26 cellular contexts compared by ENCODE assay signal in the genomic region with DNA sequence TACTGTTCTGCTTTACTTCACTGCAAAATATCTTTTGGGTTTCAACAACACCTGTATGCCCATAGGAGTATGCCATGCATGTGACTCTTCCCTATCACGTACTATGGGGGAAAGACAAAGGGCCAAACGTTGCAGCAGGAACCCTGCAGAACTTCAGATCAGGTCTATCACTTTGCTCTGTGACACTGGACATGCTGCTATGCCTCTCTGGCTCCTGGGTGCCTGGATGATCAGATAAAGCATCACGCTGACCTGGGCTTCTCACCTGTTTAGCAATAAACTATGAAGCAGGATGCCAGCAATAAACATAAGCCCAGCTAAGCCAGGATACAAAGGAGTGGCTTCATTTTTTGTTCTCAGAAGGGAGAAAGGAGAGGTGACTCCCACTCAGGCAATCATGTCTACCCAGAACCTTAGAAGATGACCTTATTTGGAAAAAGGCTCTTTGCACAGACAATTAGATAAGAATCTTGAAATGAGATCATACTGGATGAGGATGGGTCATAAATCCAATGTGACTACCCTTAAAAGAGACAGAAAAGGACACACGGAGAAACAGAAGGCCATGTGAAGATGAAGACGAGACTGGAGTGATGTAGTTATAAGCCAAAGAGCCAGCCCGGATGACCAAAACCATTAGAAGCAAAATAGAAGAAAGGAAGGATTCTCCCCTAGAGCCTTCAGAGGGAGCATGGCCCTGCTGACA. TPM values are rescaled to one million over a fixed set of nuclear protein-coding genes. Genes with fewer than 3 reads are reported as not detected.
DNase-seq lines count a peak whose midpoint lies in the region; ATAC-seq and TF ChIP-seq lines count a peak whose summit lies in the region.
"Had no signal": no experiment of that assay in that cellular context is flagged by ENCODE, and none has a peak within 500 bp of the region (broad histone marks: within the 10 kb centered on the region; RNA-seq: fewer than 3 reads in every experiment).

No MANE protein-coding gene starts in this region.

- H3K27me3 Mint-ChIP-seq in activated CD8-positive, alpha-beta T cell treated with anti-CD3 and anti-CD28 coated beads for 36 hours: no peaks in the 10 kb centered on the region
- no peaks in the 10 kb centered on the region for H3K27me3 Mint-ChIP-seq in activated CD8-positive, alpha-beta T cell treated with anti-CD3 and anti-CD28 coated beads, Interleukin-2, amount 10 ng/mL, durations not matched to agents 7 days and 5 days (ENCODE audit: low read depth)
- no peaks in the 10 kb centered on the region for H3K27me3 Mint-ChIP-seq in type B pancreatic cell
- no peaks in the 10 kb centered on the region for H3K27me3 Mint-ChIP-seq in Caco-2 (ENCODE audit: insufficient read depth, unreplicated experiment)
- no peaks in the 10 kb centered on the region for H3K27me3 Mint-ChIP-seq in stimulated activated naive B cell treated with anti-CD40 and anti-IgM and Interleukin-4, amounts not matched to agents 10 μg/mL and 1 μg/mL and 100 μg/mL, for 72 hours
- H3K27me3 Mint-ChIP-seq: activated CD4-positive, alpha-beta T cell treated with anti-CD3 and anti-CD28 coated beads, Interleukin-2, amount 10 ng/mL, durations not matched to agents 24 days and 14 days; activated naive CD8-positive, alpha-beta T cell; activated T-helper 17 cell treated with anti-CD3 and anti-CD28 coated beads, Interleukin-2, amount 50 U/mL, for 72 hours; effector memory CD8-positive, alpha-beta T cell had no signal

- no peaks in the 10 kb centered on the region for H3K27me3 ChIP-seq in Caco-2 (replicated peaks; ENCODE audit: control insufficient read depth, insufficient read depth, low read length)
- H3K27me3 ChIP-seq: BLaER1, tibial artery had no signal

- no peaks in the 10 kb centered on the region for H3K36me3 ChIP-seq in Caco-2 (ENCODE audit: control insufficient read depth, insufficient read depth, low read length)

- BruUV-seq in Caco-2 (replicated peaks; lab: Mats Ljungman, UMichigan): no TSS peak

- H3K4me1 Mint-ChIP-seq in activated CD8-positive, alpha-beta T cell treated with anti-CD3 and anti-CD28 coated beads for 36 hours (ENCODE audit: low read depth): peaks cover 9% of the 10 kb centered on the region
- peaks cover 4% of the 10 kb centered on the region for H3K4me1 Mint-ChIP-seq in activated CD8-positive, alpha-beta T cell treated with anti-CD3 and anti-CD28 coated beads, Interleukin-2, amount 10 ng/mL, durations not matched to agents 7 days and 5 days (ENCODE audit: low read depth)
- H3K4me1 Mint-ChIP-seq in type B pancreatic cell (ENCODE audit: unreplicated experiment) (peaks cover 4% of the 10 kb centered on the region), Caco-2 (ENCODE audit: low read depth, unreplicated experiment) (peaks cover 6% of the 10 kb centered on the region)
- H3K4me1 Mint-ChIP-seq in stimulated activated naive B cell treated with anti-CD40 and anti-IgM and Interleukin-4, amounts not matched to agents 10 μg/mL and 1 μg/mL and 100 μg/mL, for 72 hours: peaks cover 0 to 3% of the 10 kb centered on the region in 2 donors
- H3K4me1 Mint-ChIP-seq: GM23338 had no signal

- peak overlapping the region; percentile 13 for H3K27ac ChIP-seq in caudate nucleus (ENCODE audit: low read depth, low read length)
- H3K27ac ChIP-seq: BLaER1, tibial artery had no signal

- TF ChIP-seq CTCF in activated CD8-positive, alpha-beta T cell treated with anti-CD3 and anti-CD28 coated beads for 36 hours (IDR thresholded peaks at IDR 0.05): no peak
- TF ChIP-seq CTCF in type B pancreatic cell (conservative IDR thresholded peaks at IDR 0.05) (no peak), Caco-2 (IDR thresholded peaks at IDR 0.05; ENCODE audit: insufficient read depth in 1 of 2, low read depth in 1 of 2, low read length in 1 of 2, severe bottlenecking in 1 of 2, unreplicated experiment in 1 of 2) (no peak)

- intact Hi-C loops in activated CD8-positive, alpha-beta T cell treated with anti-CD3 and anti-CD28 coated beads for 36 hours (cut with micrococcal nuclease): no loop called here
- intact Hi-C loops in Caco-2 (cut with micrococcal nuclease; ENCODE audit: unreplicated experiment): loop anchor here (5.0 kb wide), 1 partner anchor 124 kb away; no protein-coding TSS in a partner anchor

- no peak overlapping the region for H3K27ac Mint-ChIP-seq in activated CD8-positive, alpha-beta T cell treated with anti-CD3 and anti-CD28 coated beads for 36 hours
- H3K27ac Mint-ChIP-seq in activated CD8-positive, alpha-beta T cell treated with anti-CD3 and anti-CD28 coated beads, Interleukin-2, amount 10 ng/mL, durations not matched to agents 7 days and 5 days: no peak overlapping the region
- H3K27ac Mint-ChIP-seq in type B pancreatic cell (peak overlapping the region; percentile 9), Caco-2 (ENCODE audit: unreplicated experiment) (no peak overlapping the region)
- no peak overlapping the region for H3K27ac Mint-ChIP-seq in stimulated activated naive B cell treated with anti-CD40 and anti-IgM and Interleukin-4, amounts not matched to agents 10 μg/mL and 1 μg/mL and 100 μg/mL, for 72 hours
- H3K27ac Mint-ChIP-seq: activated CD4-positive, alpha-beta T cell treated with anti-CD3 and anti-CD28 coated beads, Interleukin-2, amount 10 ng/mL, durations not matched to agents 24 days and 14 days; activated naive CD8-positive, alpha-beta T cell; activated T-helper 17 cell treated with anti-CD3 and anti-CD28 coated beads, Interleukin-2, amount 50 U/mL, for 72 hours; GM23338; T-helper 1 cell treated with Interleukin-12 subunit alpha and Interleukin-12 subunit beta and Interleukin-4 antibody, amounts not matched to agents 30 μg/mL and 1 μg/mL, for 36 hours had no signal

- DNase-seq in activated CD8-positive, alpha-beta T cell treated with anti-CD3 and anti-CD28 coated beads for 36 hours: no peak
- no peak for DNase-seq in activated CD8-positive, alpha-beta T cell treated with anti-CD3 and anti-CD28 coated beads, Interleukin-2, amount 10 ng/mL, durations not matched to agents 7 days and 5 days
- DNase-seq in M059J (ENCODE audit: low read depth) (peak; percentile 71), caudate nucleus (lab: John Stamatoyannopoulos, UW) (no peak), type B pancreatic cell (ENCODE audit: extremely low spot score, unreplicated experiment) (no peak), Caco-2 (no peak), iPS-NIHi11 (ENCODE audit: low spot score) (no peak)
- DNase-seq in stimulated activated naive B cell treated with anti-CD40 and anti-IgM and Interleukin-4, amounts not matched to agents 10 μg/mL and 1 μg/mL and 100 μg/mL, for 72 hours: no peak
- DNase-seq: activated CD4-positive, alpha-beta T cell treated with anti-CD3 and anti-CD28 coated beads, Interleukin-2, amount 10 ng/mL, durations not matched to agents 24 days and 14 days; Calu3; effector memory CD8-positive, alpha-beta T cell; kidney; NCI-H1694; NCI-H226; NCI-H748 treated with DMSO at 0.1 percent for 48 hours; SIG-M5; small intestine; stimulated activated CD4-positive, alpha-beta T cell treated with anti-CD3 and anti-CD28 coated beads, Interleukin-4, amount 100 ng/mL, for 1 hour; stimulated activated naive CD4-positive, alpha-beta T cell treated with Interleukin-2 at 50 U/mL for 16 hours; tibial artery had no signal

- no peaks in the 10 kb centered on the region for H3K9me3 ChIP-seq in Caco-2
- H3K9me3 ChIP-seq: BLaER1, tibial artery had no signal

- H3K9me3 Mint-ChIP-seq in activated CD8-positive, alpha-beta T cell treated with anti-CD3 and anti-CD28 coated beads for 36 hours: no peaks in the 10 kb centered on the region
- H3K9me3 Mint-ChIP-seq in activated CD8-positive, alpha-beta T cell treated with anti-CD3 and anti-CD28 coated beads, Interleukin-2, amount 10 ng/mL, durations not matched to agents 7 days and 5 days (ENCODE audit: insufficient read depth): peaks cover 4% of the 10 kb centered on the region
- H3K9me3 Mint-ChIP-seq in type B pancreatic cell: peaks cover 10% of the 10 kb centered on the region
- H3K9me3 Mint-ChIP-seq in Caco-2 (ENCODE audit: unreplicated experiment): no peaks in the 10 kb centered on the region
- peaks cover 0 to 5% of the 10 kb centered on the region in 2 donors for H3K9me3 Mint-ChIP-seq in stimulated activated naive B cell treated with anti-CD40 and anti-IgM and Interleukin-4, amounts not matched to agents 10 μg/mL and 1 μg/mL and 100 μg/mL, for 72 hours
- H3K9me3 Mint-ChIP-seq: activated T-helper 17 cell treated with anti-CD3 and anti-CD28 coated beads, Interleukin-2, amount 50 U/mL, for 72 hours; effector memory CD8-positive, alpha-beta T cell had no signal

- peaks cover 17% of the 10 kb centered on the region for H3K36me3 Mint-ChIP-seq in activated CD8-positive, alpha-beta T cell treated with anti-CD3 and anti-CD28 coated beads for 36 hours (ENCODE audit: low read depth)
- peaks cover 16% of the 10 kb centered on the region for H3K36me3 Mint-ChIP-seq in activated CD8-positive, alpha-beta T cell treated with anti-CD3 and anti-CD28 coated beads, Interleukin-2, amount 10 ng/mL, durations not matched to agents 7 days and 5 days (ENCODE audit: low read depth)
- peaks cover 15% of the 10 kb centered on the region for H3K36me3 Mint-ChIP-seq in type B pancreatic cell
- peaks cover 5% of the 10 kb centered on the region for H3K36me3 Mint-ChIP-seq in Caco-2 (ENCODE audit: insufficient read depth, unreplicated experiment)
- H3K36me3 Mint-ChIP-seq in stimulated activated naive B cell treated with anti-CD40 and anti-IgM and Interleukin-4, amounts not matched to agents 10 μg/mL and 1 μg/mL and 100 μg/mL, for 72 hours: peaks cover 3 to 11% of the 10 kb centered on the region in 2 donors

- 0 out of 2 replicates have a peak, but pooled peaks cover 4% of the 10 kb centered on the region for H3K4me1 ChIP-seq in Caco-2
- H3K4me1 ChIP-seq: BLaER1, tibial artery had no signal

- H3K4me3 Mint-ChIP-seq in activated CD8-positive, alpha-beta T cell treated with anti-CD3 and anti-CD28 coated beads for 36 hours: no peak overlapping the region
- no peak overlapping the region for H3K4me3 Mint-ChIP-seq in activated CD8-positive, alpha-beta T cell treated with anti-CD3 and anti-CD28 coated beads, Interleukin-2, amount 10 ng/mL, durations not matched to agents 7 days and 5 days
- no peak overlapping the region for H3K4me3 Mint-ChIP-seq in type B pancreatic cell
- H3K4me3 Mint-ChIP-seq in Caco-2 (ENCODE audit: unreplicated experiment): no peak overlapping the region
- H3K4me3 Mint-ChIP-seq in stimulated activated naive B cell treated with anti-CD40 and anti-IgM and Interleukin-4, amounts not matched to agents 10 μg/mL and 1 μg/mL and 100 μg/mL, for 72 hours: no peak overlapping the region
- H3K4me3 Mint-ChIP-seq: activated CD4-positive, alpha-beta T cell treated with anti-CD3 and anti-CD28 coated beads, Interleukin-2, amount 10 ng/mL, durations not matched to agents 24 days and 14 days; activated naive CD8-positive, alpha-beta T cell; activated T-helper 17 cell treated with anti-CD3 and anti-CD28 coated beads, Interleukin-2, amount 50 U/mL, for 72 hours; effector memory CD8-positive, alpha-beta T cell; GM23338; T-helper 1 cell treated with Interleukin-12 subunit alpha and Interleukin-12 subunit beta and Interleukin-4 antibody, amounts not matched to agents 30 μg/mL and 1 μg/mL, for 36 hours had no signal

- CTCF ChIA-PET in activated CD8-positive, alpha-beta T cell treated with anti-CD3 and anti-CD28 coated beads for 36 hours (lab: Charles Lee): interaction anchor here (1.1 to 2.2 kb wide), 2 partner anchors 13 to 15 kb away, joined by 3 to 7 read pairs; no protein-coding TSS in a partner anchor
- CTCF ChIA-PET in activated CD8-positive, alpha-beta T cell treated with anti-CD3 and anti-CD28 coated beads, Interleukin-2, amount 10 ng/mL, durations not matched to agents 7 days and 5 days (lab: Charles Lee): interaction anchor here (0.8 to 3.0 kb wide), 4 partner anchors 10 to 255 kb away, joined by 3 to 8 read pairs (median 4); no protein-coding TSS in a partner anchor
- CTCF ChIA-PET in Caco-2 (lab: Charles Lee): interaction anchor here (2.0 kb wide), 1 partner anchor 125 kb away, joined by 7 read pairs; no protein-coding TSS in a partner anchor

- ATAC-seq in activated CD8-positive, alpha-beta T cell treated with anti-CD3 and anti-CD28 coated beads for 36 hours: peak; percentile 53
- no peak for ATAC-seq in activated CD8-positive, alpha-beta T cell treated with anti-CD3 and anti-CD28 coated beads, Interleukin-2, amount 10 ng/mL, durations not matched to agents 7 days and 5 days
- no peak for ATAC-seq in stimulated activated naive B cell treated with anti-CD40 and anti-IgM and Interleukin-4, amounts not matched to agents 10 μg/mL and 1 μg/mL and 100 μg/mL, for 72 hours (replicated peaks)
- ATAC-seq: activated T-helper 17 cell treated with anti-CD3 and anti-CD28 coated beads, Interleukin-2, amount 50 U/mL, for 72 hours; effector memory CD8-positive, alpha-beta T cell; esophagus mucosa; GM23338 had no signal

- POLR2A ChIA-PET in activated CD8-positive, alpha-beta T cell treated with anti-CD3 and anti-CD28 coated beads for 36 hours (lab: Charles Lee): interaction anchor here (0.7 kb wide), 1 partner anchor 368 kb away, joined by 3 read pairs; no protein-coding TSS in a partner anchor
- POLR2A ChIA-PET in activated CD8-positive, alpha-beta T cell treated with anti-CD3 and anti-CD28 coated beads, Interleukin-2, amount 10 ng/mL, durations not matched to agents 7 days and 5 days (lab: Charles Lee): no interaction called here
- POLR2A ChIA-PET in Caco-2 (lab: Charles Lee): no interaction called here

- H3K4me3 ChIP-seq in Caco-2 (ENCODE audit: low read depth, low read length): no peak overlapping the region
- H3K4me3 ChIP-seq: BLaER1, GM23338, tibial artery had no signal

RNA-seq across cellular contexts. Expression of gene POMGNT2, which starts 19.3 kb away (rescaled TPM):
- 10 to 100 TPM; 11.9 to 12.0 TPM for total RNA-seq in activated CD8-positive, alpha-beta T cell treated with anti-CD3 and anti-CD28 coated beads for 36 hours
- total RNA-seq in activated CD8-positive, alpha-beta T cell treated with anti-CD3 and anti-CD28 coated beads, Interleukin-2, amount 10 ng/mL, durations not matched to agents 7 days and 5 days: 1 to 10 TPM; 8.7 to 9.7 TPM
- 17.1 and 24.4 TPM in 2 replicates for total RNA-seq in M059J (2014; rRNA removed; shearing (Covaris generic))
- total RNA-seq in type B pancreatic cell (ENCODE audit: low replicate concordance) (10.7 and 15.7 TPM in 2 replicates), Caco-2 (2022) (9.1 and 10.1 TPM in 2 replicates)
